15 cellular contexts compared by ENCODE assay signal in genomic region chr9:35561468-35562261, GRCh38.
"Had no signal": no experiment of that assay in that cellular context is flagged by ENCODE, and none has a peak within 500 bp of the region (broad histone marks: within the 10 kb centered on the region; RNA-seq: fewer than 3 reads in every experiment).

No MANE protein-coding gene starts in this region.

- H3K4me3 ChIP-seq: ovary had no signal

- H3K27ac Mint-ChIP-seq: activated CD4-positive, alpha-beta memory T cell treated with anti-CD3 and anti-CD28 coated beads, Interleukin-2, amount 10 ng/mL, durations not matched to agents 7 days and 5 days; activated CD4-positive, alpha-beta T cell treated with anti-CD3 and anti-CD28 coated beads for 36 hours; activated naive CD8-positive, alpha-beta T cell; nephron progenitor cell; T-helper 17 cell; type B pancreatic cell had no signal

- H3K9me3 Mint-ChIP-seq: activated CD4-positive, alpha-beta memory T cell treated with anti-CD3 and anti-CD28 coated beads, Interleukin-2, amount 10 ng/mL, durations not matched to agents 7 days and 5 days; immature natural killer cell; nephron progenitor cell; type B pancreatic cell had no signal

- H3K27me3 ChIP-seq: brain microvascular endothelial cell, foreskin keratinocyte, ovary had no signal

- H3K4me3 Mint-ChIP-seq: activated CD4-positive, alpha-beta memory T cell treated with anti-CD3 and anti-CD28 coated beads, Interleukin-2, amount 10 ng/mL, durations not matched to agents 7 days and 5 days; activated CD4-positive, alpha-beta T cell treated with anti-CD3 and anti-CD28 coated beads for 36 hours; activated naive CD8-positive, alpha-beta T cell; immature natural killer cell; nephron progenitor cell; T-helper 17 cell; type B pancreatic cell had no signal

- H3K27me3 Mint-ChIP-seq: activated CD4-positive, alpha-beta memory T cell treated with anti-CD3 and anti-CD28 coated beads, Interleukin-2, amount 10 ng/mL, durations not matched to agents 7 days and 5 days; activated CD4-positive, alpha-beta T cell treated with anti-CD3 and anti-CD28 coated beads for 36 hours; activated naive CD8-positive, alpha-beta T cell; T-helper 17 cell had no signal

- H3K9me3 ChIP-seq: ovary had no signal

- H3K27ac ChIP-seq: brain microvascular endothelial cell, foreskin keratinocyte, ovary had no signal

- H3K4me1 ChIP-seq: foreskin keratinocyte had no signal

- DNase-seq: activated CD4-positive, alpha-beta memory T cell treated with anti-CD3 and anti-CD28 coated beads, Interleukin-2, amount 10 ng/mL, durations not matched to agents 7 days and 5 days; activated CD4-positive, alpha-beta T cell treated with anti-CD3 and anti-CD28 coated beads for 36 hours; activated gamma-delta T cell; activated T-cell treated with anti-CD3 and anti-CD28 coated beads, Interleukin-2, amount 50 U/mL, for 48 hours; brain microvascular endothelial cell; foreskin keratinocyte; immature natural killer cell; nephron progenitor cell; ovary; SIG-M5; stimulated activated CD4-positive, alpha-beta T cell treated with anti-CD3 and anti-CD28 coated beads, Interleukin-4, amount 100 ng/mL, for 1 hour; stimulated activated naive CD4-positive, alpha-beta T cell; T-helper 17 cell had no signal

- H3K36me3 ChIP-seq: ovary had no signal
